ENCODE assay signal across 21 cellular contexts in genomic region chr2:1749489-1749748, GRCh38.
"Had no signal": no experiment of that assay in that cellular context is flagged by ENCODE, and none has a peak within 500 bp of the region (broad histone marks: within the 10 kb centered on the region; RNA-seq: fewer than 3 reads in every experiment).

No MANE protein-coding gene starts in this region.

- H3K27ac Mint-ChIP-seq: activated naive CD4-positive, alpha-beta T cell treated with anti-CD3 and anti-CD28 coated beads for 36 hours; activated naive CD8-positive, alpha-beta T cell treated with anti-CD3 and anti-CD28 coated beads, Interleukin-2, amount 50 U/mL, for 24 hours; activated T-cell treated with anti-CD3 and anti-CD28 coated beads, Interleukin-2, amount 50 U/mL, for 72 hours; dendritic cell treated with granulocyte-macrophage colony-stimulating factor and Interleukin-4, amounts not matched to agents 40 ng/mL and 50 ng/mL, for 4 days; natural killer cell; stimulated activated effector memory CD8-positive, alpha-beta T cell treated with anti-CD3 and anti-CD28 coated beads, Interleukin-12 subunit alpha, Interleukin-12 subunit beta, amount 100 ng/mL, for 72 hours; T-helper 1 cell treated with Interleukin-12 subunit alpha and Interleukin-12 subunit beta and Interleukin-4 antibody, amounts not matched to agents 30 μg/mL and 1 μg/mL, for 36 hours; WTC11 had no signal

- H3K4me1 Mint-ChIP-seq: stimulated activated effector memory CD8-positive, alpha-beta T cell treated with anti-CD3 and anti-CD28 coated beads, Interleukin-12 subunit alpha, Interleukin-12 subunit beta, amount 100 ng/mL, for 72 hours had no signal

- H3K4me3 ChIP-seq: pancreas, right lobe of liver, suprapubic skin had no signal

- H3K36me3 Mint-ChIP-seq: natural killer cell; stimulated activated effector memory CD8-positive, alpha-beta T cell treated with anti-CD3 and anti-CD28 coated beads, Interleukin-12 subunit alpha, Interleukin-12 subunit beta, amount 100 ng/mL, for 72 hours had no signal

- H3K36me3 ChIP-seq: pancreas, right lobe of liver, suprapubic skin had no signal

- H3K27me3 ChIP-seq: right lobe of liver had no signal

- H3K27ac ChIP-seq: foreskin keratinocyte, pancreas, right lobe of liver, suprapubic skin had no signal

- DNase-seq: activated CD4-positive, alpha-beta T cell treated with anti-CD3 and anti-CD28 coated beads, Interleukin-2, amount 50 U/mL, for 4 hours; activated effector memory CD4-positive, alpha-beta T cell treated with Interleukin-2 at 50 U/mL for 16 hours; activated naive CD4-positive, alpha-beta T cell treated with anti-CD3 and anti-CD28 coated beads for 36 hours; activated naive CD8-positive, alpha-beta T cell treated with anti-CD3 and anti-CD28 coated beads, Interleukin-2, amount 50 U/mL, for 24 hours; activated T-cell treated with anti-CD3 and anti-CD28 coated beads, Interleukin-2, amount 50 U/mL, for 72 hours; effector CD4-positive, alpha-beta T cell; foreskin keratinocyte; midbrain; natural killer cell; right lobe of liver; small intestine; stimulated activated CD4-positive, alpha-beta T cell treated with anti-CD3 and anti-CD28 coated beads, Interleukin-2, amount 100 ng/mL, for 24 hours; stimulated activated naive CD8-positive, alpha-beta T cell treated with anti-CD3 and anti-CD28 coated beads, Interleukin-15, amount 100 ng/mL, for 72 hours; T1000 had no signal

- H3K4me1 ChIP-seq: foreskin keratinocyte, pancreas, right lobe of liver had no signal

- H3K4me3 Mint-ChIP-seq: activated naive CD4-positive, alpha-beta T cell treated with anti-CD3 and anti-CD28 coated beads for 36 hours; activated naive CD8-positive, alpha-beta T cell treated with anti-CD3 and anti-CD28 coated beads, Interleukin-2, amount 50 U/mL, for 24 hours; activated T-cell treated with anti-CD3 and anti-CD28 coated beads, Interleukin-2, amount 50 U/mL, for 72 hours; dendritic cell treated with granulocyte-macrophage colony-stimulating factor and Interleukin-4, amounts not matched to agents 40 ng/mL and 50 ng/mL, for 4 days; natural killer cell; stimulated activated effector memory CD8-positive, alpha-beta T cell treated with anti-CD3 and anti-CD28 coated beads, Interleukin-12 subunit alpha, Interleukin-12 subunit beta, amount 100 ng/mL, for 72 hours; stimulated activated naive CD8-positive, alpha-beta T cell treated with anti-CD3 and anti-CD28 coated beads, Interleukin-15, amount 100 ng/mL, for 72 hours; T-helper 1 cell treated with Interleukin-12 subunit alpha and Interleukin-12 subunit beta and Interleukin-4 antibody, amounts not matched to agents 30 μg/mL and 1 μg/mL, for 36 hours; WTC11 had no signal

- H3K9me3 ChIP-seq: pancreas, right lobe of liver, suprapubic skin had no signal

- H3K9me3 Mint-ChIP-seq: activated naive CD8-positive, alpha-beta T cell treated with anti-CD3 and anti-CD28 coated beads, Interleukin-2, amount 50 U/mL, for 24 hours; activated T-cell treated with anti-CD3 and anti-CD28 coated beads, Interleukin-2, amount 50 U/mL, for 72 hours; natural killer cell; stimulated activated effector memory CD8-positive, alpha-beta T cell treated with anti-CD3 and anti-CD28 coated beads, Interleukin-12 subunit alpha, Interleukin-12 subunit beta, amount 100 ng/mL, for 72 hours; T-helper 1 cell treated with Interleukin-12 subunit alpha and Interleukin-12 subunit beta and Interleukin-4 antibody, amounts not matched to agents 30 μg/mL and 1 μg/mL, for 36 hours had no signal

- ATAC-seq: activated naive CD8-positive, alpha-beta T cell treated with anti-CD3 and anti-CD28 coated beads, Interleukin-2, amount 50 U/mL, for 24 hours; activated T-cell treated with anti-CD3 and anti-CD28 coated beads, Interleukin-2, amount 50 U/mL, for 72 hours; foreskin keratinocyte; left lobe of liver; natural killer cell; pancreas; right lobe of liver; stimulated activated effector memory CD8-positive, alpha-beta T cell treated with anti-CD3 and anti-CD28 coated beads, Interleukin-12 subunit alpha, Interleukin-12 subunit beta, amount 100 ng/mL, for 72 hours; stimulated activated naive CD8-positive, alpha-beta T cell treated with anti-CD3 and anti-CD28 coated beads, Interleukin-15, amount 100 ng/mL, for 72 hours; WTC11 had no signal
